12 cellular contexts compared by ENCODE assay signal in genomic region chr2:71101656-71102055, GRCh38. TPM values are rescaled to one million over a fixed set of nuclear protein-coding genes. Genes with fewer than 3 reads are reported as not detected.
DNase-seq lines count a peak whose midpoint lies in the region; ATAC-seq and TF ChIP-seq lines count a peak whose summit lies in the region.
"Had no signal": no experiment of that assay in that cellular context is flagged by ENCODE, and none has a peak within 500 bp of the region (broad histone marks: within the 10 kb centered on the region; RNA-seq: fewer than 3 reads in every experiment).

No MANE protein-coding gene starts in this region.

- peaks cover 11% of the 10 kb centered on the region for H3K4me1 ChIP-seq in osteoblast (ENCODE audit: insufficient read depth, low read length)

- no peak overlapping the region for H3K4me3 ChIP-seq in NB4 (ENCODE audit: low read depth, low read length)
- H3K4me3 ChIP-seq in epithelial cell of esophagus (ENCODE audit: low read length): no peak overlapping the region
- no peak overlapping the region for H3K4me3 ChIP-seq in osteoblast (ENCODE audit: insufficient read depth, low read length)

- peak overlapping the region; percentile 52 for H3K4me2 ChIP-seq in osteoblast (ENCODE audit: insufficient read depth, low read length)

- no peaks in the 10 kb centered on the region for H3K36me3 ChIP-seq in osteoblast (ENCODE audit: insufficient read depth, low read length)

- DNase-seq in ELR (ENCODE audit: low read depth): peak; percentile 38
- peak; percentile 50 for DNase-seq in NB4 (ENCODE audit: low read depth)
- DNase-seq in epithelial cell of esophagus (ENCODE audit: low read depth): peak; percentile 80
- peak; percentile 82 for DNase-seq in osteoblast (ENCODE audit: insufficient read length, low spot score, missing footprints)
- DNase-seq in anterior cingulate cortex (lab: John Stamatoyannopoulos, UW): no peak
- no peak for DNase-seq in NCI-H2107 treated with DMSO at 0.1 percent for 48 hours (lab: John Stamatoyannopoulos, UW; ENCODE audit: unreplicated experiment)
- DNase-seq: Calu3; naive thymus-derived CD4-positive, alpha-beta T cell; NCI-H2029; stimulated activated naive CD4-positive, alpha-beta T cell had no signal

- no peak for ATAC-seq in HG03469 (IDR thresholded peaks at IDR 0.05; ENCODE audit: unreplicated experiment)
- no peak for ATAC-seq in HG02759 (IDR thresholded peaks at IDR 0.05; ENCODE audit: unreplicated experiment)
- ATAC-seq: naive thymus-derived CD4-positive, alpha-beta T cell had no signal

- peak overlapping the region; percentile 38 for H3K27ac ChIP-seq in osteoblast (ENCODE audit: low read depth, low read length)

- TF ChIP-seq CTCF in NB4 (IDR thresholded peaks at IDR 0.05; ENCODE audit: low read depth, low read length) (no peak), epithelial cell of esophagus (IDR thresholded peaks at IDR 0.05; ENCODE audit: insufficient read depth, low read depth, low read length, missing control alignments) (no peak), osteoblast (IDR thresholded peaks at IDR 0.05; ENCODE audit: extremely low read depth, low read depth, low read length) (no peak)

- no peaks in the 10 kb centered on the region for H3K9me3 ChIP-seq in osteoblast (ENCODE audit: low read depth, low read length)

- H4K20me1 ChIP-seq in osteoblast (ENCODE audit: insufficient read depth, low read length): no peaks in the 10 kb centered on the region

- no peaks in the 10 kb centered on the region for H3K79me2 ChIP-seq in osteoblast (ENCODE audit: insufficient read depth, low read length)

- no peak for TF ChIP-seq POLR2A in NB4 (IDR thresholded peaks at IDR 0.05; ENCODE audit: extremely low read depth, insufficient read length)

- peak overlapping the region; percentile 2 for H2AFZ ChIP-seq in osteoblast (ENCODE audit: low read length)

- no peaks in the 10 kb centered on the region for H3K27me3 ChIP-seq in osteoblast (ENCODE audit: insufficient read depth, low read length)

RNA-seq across cellular contexts. Expression of gene MCEE, which starts 28.4 kb away (rescaled TPM):
- 21.4 and 24.2 TPM in 2 replicates for total RNA-seq in osteoblast

RNA-seq across cellular contexts. Expression of gene MPHOSPH10, which starts 28.8 kb away (rescaled TPM):
- 15.0 and 17.0 TPM in 2 replicates for total RNA-seq in osteoblast

RNA-seq across cellular contexts. Expression of gene NAGK, which starts 33.2 kb away (rescaled TPM):
- total RNA-seq in osteoblast: 56.9 and 57.2 TPM in 2 replicates

Comparison
In these comparisons a context has a peak if more than half of its experiments do, and no peak if none do; other contexts are left out.
1. DNase-seq: peak in ELR (single experiment), NB4 (single experiment), epithelial cell of esophagus (single experiment) and osteoblast (single experiment); none in anterior cingulate cortex (0 of 58) and NCI-H2107 treated with DMSO at 0.1 percent for 48 hours (single experiment).